ENCODE assay signal across 10 cellular contexts in genomic region chr11:36441610-36442208, GRCh38.
DNase-seq lines count a peak whose midpoint lies in the region; ATAC-seq, FAIRE-seq and TF ChIP-seq lines count a peak whose summit lies in the region.
"Had no signal": no experiment of that assay in that cellular context is flagged by ENCODE, and none has a peak within 500 bp of the region (broad histone marks: within the 10 kb centered on the region; RNA-seq: fewer than 3 reads in every experiment).

No MANE protein-coding gene starts in this region.

- no peak overlapping the region for H3K4me2 ChIP-seq in HepG2 (ENCODE audit: low read depth, low read length)

- H3K27ac ChIP-seq in HepG2 (ENCODE audit: extremely low read length, insufficient read depth, low read length): no peak overlapping the region
- H3K27ac ChIP-seq: ascending aorta, Peyer's patch had no signal

- DNase-seq in GM20000 (ENCODE audit: low spot score) (peak; percentile 67), endothelial cell (ENCODE audit: low spot score) (no peak), HepG2 (ENCODE audit: low spot score) (no peak), progenitor cell of endocrine pancreas (ENCODE audit: low spot score, unreplicated experiment) (no peak)
- DNase-seq in stimulated activated CD4-positive, alpha-beta T cell treated with anti-CD3 and anti-CD28 coated beads, Interleukin-2, amount 100 ng/mL, for 24 hours: no peak
- DNase-seq: activated CD4-positive, alpha-beta T cell treated with anti-CD3 and anti-CD28 coated beads, Interleukin-2, amount 10 ng/mL, durations not matched to agents 24 days and 14 days; Peyer's patch had no signal

- H3K4me3 ChIP-seq in HepG2 (replicated peaks in 1 of 3; ENCODE audit: insufficient read depth in 1 of 3, low read depth in 2 of 3, low read length in 3 of 3): no peak overlapping the region
- H3K4me3 ChIP-seq: ascending aorta, Peyer's patch had no signal

- in situ Hi-C loops in HepG2 (cut with HindIII; ENCODE audit: extremely low pct_ligation_motif_present, low pct_unique_long_range_greater_than_20kb): no loop called here

- CTCF ChIA-PET in HepG2 (lab: Yijun Ruan, JAX; ENCODE audit: low intra/inter-chr PET ratio, low total read pairs): no interaction called here

- no peaks in the 10 kb centered on the region for H3K79me2 ChIP-seq in HepG2 (ENCODE audit: insufficient read depth, low read length)

- TF ChIP-seq RAD21 in HepG2 (CRISPR knock-in tag; IDR thresholded peaks at IDR 0.05): no peak

- H3K9ac ChIP-seq in HepG2 (ENCODE audit: insufficient read depth, low read depth, low read length): no peak overlapping the region

- 25% methylated on average over 1 of the region's 2 CpGs for WGBS in HepG2 (ENCODE audit: low lambda C conversion rate)

- peaks cover 6% of the 10 kb centered on the region for H3K4me1 Mint-ChIP-seq in endothelial cell (ENCODE audit: unreplicated experiment)
- H3K4me1 Mint-ChIP-seq in progenitor cell of endocrine pancreas (ENCODE audit: low read depth): no peaks in the 10 kb centered on the region

- no peak for TF ChIP-seq EP300 in HepG2 (IDR thresholded peaks at IDR 0.05; ENCODE audit: low read depth in 2 of 2, low read length in 2 of 2)
- no peak for TF ChIP-seq EP300 in HepG2 (CRISPR knock-in tag; IDR thresholded peaks at IDR 0.05; ENCODE audit: borderline replicate concordance)

- TF ChIP-seq CTCF in GM20000 (IDR thresholded peaks at IDR 0.05; ENCODE audit: extremely low read depth, missing control alignments) (no peak), endothelial cell (IDR thresholded peaks at IDR 0.05; ENCODE audit: unreplicated experiment) (no peak), HepG2 (CRISPR knock-in tag; IDR thresholded peaks at IDR 0.05) (no peak), progenitor cell of endocrine pancreas (IDR thresholded peaks at IDR 0.05; ENCODE audit: unreplicated experiment) (no peak)

- no peaks in the 10 kb centered on the region for H3K9me3 Mint-ChIP-seq in endothelial cell (ENCODE audit: unreplicated experiment)
- no peaks in the 10 kb centered on the region for H3K9me3 Mint-ChIP-seq in progenitor cell of endocrine pancreas (ENCODE audit: low read depth)

- POLR2A ChIA-PET in HepG2 (lab: Yijun Ruan, JAX): no interaction called here

- peak; percentile 98 for ATAC-seq in GM18858 (IDR thresholded peaks at IDR 0.05; ENCODE audit: unreplicated experiment)
- peak; percentile 85 for ATAC-seq in HG03045 (IDR thresholded peaks at IDR 0.05; ENCODE audit: unreplicated experiment)
- ATAC-seq in HepG2: no peak

- no TSS peak for BruUV-seq in HepG2 (replicated peaks; lab: Mats Ljungman, UMichigan)

- TF ChIP-seq POLR2A in HepG2 (IDR thresholded peaks at IDR 0.05; ENCODE audit: insufficient read depth in 1 of 2, low read depth in 2 of 2, low read length in 2 of 2): no peak

- H3K4me3 Mint-ChIP-seq in endothelial cell (ENCODE audit: unreplicated experiment) (peak overlapping the region; percentile 50), progenitor cell of endocrine pancreas (ENCODE audit: low read depth) (no peak overlapping the region)
- H3K4me3 Mint-ChIP-seq: activated CD4-positive, alpha-beta T cell treated with anti-CD3 and anti-CD28 coated beads, Interleukin-2, amount 10 ng/mL, durations not matched to agents 24 days and 14 days had no signal

- H3K27me3 Mint-ChIP-seq in endothelial cell (ENCODE audit: unreplicated experiment): peaks cover 8% of the 10 kb centered on the region
- no peaks in the 10 kb centered on the region for H3K27me3 Mint-ChIP-seq in progenitor cell of endocrine pancreas

- no peak overlapping the region for H2AFZ ChIP-seq in HepG2 (ENCODE audit: low read length)

- H3K36me3 Mint-ChIP-seq in endothelial cell (ENCODE audit: low read depth, unreplicated experiment) (peaks cover 71% of the 10 kb centered on the region), progenitor cell of endocrine pancreas (ENCODE audit: insufficient read depth) (no peaks in the 10 kb centered on the region)

- H3K9me3 ChIP-seq in HepG2 (ENCODE audit: low read length): no peaks in the 10 kb centered on the region
- H3K9me3 ChIP-seq: ascending aorta, Peyer's patch had no signal

- no peaks in the 10 kb centered on the region for H3K36me3 ChIP-seq in HepG2 (replicated peaks in 1 of 2; ENCODE audit: control insufficient read depth in 1 of 2, insufficient read depth in 2 of 2, low read length in 2 of 2)
- H3K36me3 ChIP-seq: ascending aorta had no signal

- FAIRE-seq in HepG2 (lab: Jason Lieb, UNC): no peak

- H3K4me1 ChIP-seq in HepG2 (ENCODE audit: insufficient read depth, low read length): no peaks in the 10 kb centered on the region
- H3K4me1 ChIP-seq: ascending aorta, Peyer's patch had no signal

- no peaks in the 10 kb centered on the region for H4K20me1 ChIP-seq in HepG2 (ENCODE audit: insufficient read depth, low read length)

- H3K27me3 ChIP-seq in HepG2 (ENCODE audit: control insufficient read depth in 1 of 2, insufficient read depth in 2 of 2, low read length in 2 of 2): no peaks in the 10 kb centered on the region
- H3K27me3 ChIP-seq: ascending aorta, Peyer's patch had no signal

- intact Hi-C loops in HepG2 (cut with micrococcal nuclease; ENCODE audit: unreplicated experiment): no loop called here

- H3K27ac Mint-ChIP-seq in endothelial cell (ENCODE audit: unreplicated experiment) (no peak overlapping the region), progenitor cell of endocrine pancreas (no peak overlapping the region)
- H3K27ac Mint-ChIP-seq: activated CD4-positive, alpha-beta T cell treated with anti-CD3 and anti-CD28 coated beads, Interleukin-2, amount 10 ng/mL, durations not matched to agents 24 days and 14 days had no signal

TF ChIP-seq in HepG2, 621 proteins besides CTCF, POLR2A, EP300 and RAD21:
- TF ChIP-seq ZNF577 (CRISPR knock-in tag; IDR thresholded peaks at IDR 0.05; ENCODE audit: borderline replicate concordance, low read depth): no peak
